Comparison of ENCODE assay signal across 33 cellular contexts in genomic region chr3:18795078-18795477, GRCh38.
"Had no signal": no experiment of that assay in that cellular context is flagged by ENCODE, and none has a peak within 500 bp of the region (broad histone marks: within the 10 kb centered on the region; RNA-seq: fewer than 3 reads in every experiment).

No MANE protein-coding gene starts in this region.

- H3K9me2 ChIP-seq: SK-N-SH had no signal

- H3K27ac ChIP-seq: Peyer's patch, SJSA1 had no signal

- H3K4me2 ChIP-seq: SK-N-SH had no signal

- H3K4me3 ChIP-seq: MG63, Peyer's patch, SJSA1 had no signal

- H3K4me1 ChIP-seq: Peyer's patch, SJSA1 had no signal

- H3K9me3 ChIP-seq: MG63, Peyer's patch, SJSA1, SK-N-SH had no signal

- DNase-seq: Kasumi-1, KG1, MG63, NCI-H1048, NCI-H1092 treated with DMSO at 0.1 percent for 48 hours, NCI-H1105 treated with DMSO at 0.1 percent for 48 hours, NCI-H1417, NCI-H1436, NCI-H146, NCI-H1694, NCI-H187, NCI-H1930, NCI-H2029 treated with DMSO at 0.1 percent for 48 hours, NCI-H2081 treated with DMSO at 0.1 percent for 48 hours, NCI-H2107, NCI-H2171, NCI-H226, NCI-H446 treated with DMSO at 0.1 percent for 48 hours, NCI-H510A, NCI-H524, NCI-H526, NCI-H69, NCI-H748 treated with DMSO at 0.1 percent for 48 hours, NCI-H82, OCI-M1, PC-3, Peyer's patch, Right ventricle myocardium superior, RPMI8226, SHP77 treated with DMSO at 0.1 percent for 48 hours, SK-N-SH, SW 1271 had no signal

- H3K36me3 ChIP-seq: MG63, Peyer's patch, SJSA1 had no signal

- H3K27me3 ChIP-seq: MG63, Peyer's patch, SJSA1 had no signal

- H3K9ac ChIP-seq: SK-N-SH had no signal

- ATAC-seq: PC-3 had no signal
